In genomic region chr2:235543126-235543750, GRCh38 we compare ENCODE assay signal across 11 cellular contexts. TPM values are rescaled to one million over a fixed set of nuclear protein-coding genes. Genes with fewer than 3 reads are reported as not detected.
DNase-seq lines count a peak whose midpoint lies in the region; FAIRE-seq and TF ChIP-seq lines count a peak whose summit lies in the region.
"Had no signal": no experiment of that assay in that cellular context is flagged by ENCODE, and none has a peak within 500 bp of the region (broad histone marks: within the 10 kb centered on the region; RNA-seq: fewer than 3 reads in every experiment).

No MANE protein-coding gene starts in this region.

- CTCF ChIA-PET in Calu3 (lab: Charles Lee), result interaction anchor here (0.7 to 1.3 kb wide), 2 partner anchors 9 to 32 kb away, joined by 3 to 6 read pairs; no protein-coding TSS in a partner anchor

- no TSS peak for BruUV-seq in Calu3 (replicated peaks; lab: Mats Ljungman, UMichigan)

- peaks cover 10% of the 10 kb centered on the region for H3K36me3 Mint-ChIP-seq in Calu3 (ENCODE audit: insufficient read depth, unreplicated experiment)

- intact Hi-C loops in Calu3 (cut with micrococcal nuclease; ENCODE audit: unreplicated experiment), result no loop called here
- intact Hi-C loops in colonic mucosa (cut with DNase I), result no loop called here

- H3K4me1 ChIP-seq in colonic mucosa, result peaks cover 18% of the 10 kb centered on the region

- H3K36me3 ChIP-seq in colonic mucosa, result no peaks in the 10 kb centered on the region
- H3K36me3 ChIP-seq: adrenal gland, right atrium auricular region had no signal

- H3K27me3 ChIP-seq in colonic mucosa, result no peaks in the 10 kb centered on the region
- H3K27me3 ChIP-seq: adrenal gland, right atrium auricular region had no signal

- peak overlapping the region in 1 of 2 donors; percentile 80 for H3K9ac ChIP-seq in colonic mucosa (ENCODE audit: low read depth in 2 of 2, low read length in 2 of 2)

- H3K9me3 Mint-ChIP-seq in Calu3 (ENCODE audit: low read depth, unreplicated experiment), result no peaks in the 10 kb centered on the region

- peak overlapping the region; percentile 59 for H3K4me3 Mint-ChIP-seq in Calu3 (ENCODE audit: low read depth, unreplicated experiment)

- no peaks in the 10 kb centered on the region for H3K27me3 Mint-ChIP-seq in Calu3 (ENCODE audit: unreplicated experiment)

- FAIRE-seq in HTR-8/SVneo (lab: Jason Lieb, UNC), result peak; percentile 36

- peak overlapping the region; percentile 83 for H3K27ac ChIP-seq in colonic mucosa
- H3K27ac ChIP-seq: adrenal gland, right atrium auricular region had no signal

- peaks cover 49% of the 10 kb centered on the region for H3K4me1 Mint-ChIP-seq in Calu3 (ENCODE audit: low read depth, unreplicated experiment)

- TF ChIP-seq CTCF in Calu3 (IDR thresholded peaks at IDR 0.05; ENCODE audit: unreplicated experiment), result no peak
- TF ChIP-seq CTCF in colonic mucosa (IDR thresholded peaks at IDR 0.05), result no peak

- H3K9me3 ChIP-seq in colonic mucosa, result no peaks in the 10 kb centered on the region
- H3K9me3 ChIP-seq: adrenal gland, right atrium auricular region had no signal

- DNase-seq in Calu3 (peak; percentile 42), HTR-8/SVneo (ENCODE audit: insufficient read length, low spot score) (peak; percentile 26), colonic mucosa (peak; percentile 59), occipital lobe (lab: John Stamatoyannopoulos, UW) (peak; percentile 64), NCI-H2081 (lab: John Stamatoyannopoulos, UW) (no peak), NCI-H2196 treated with DMSO at 0.1 percent for 48 hours (lab: John Stamatoyannopoulos, UW; ENCODE audit: unreplicated experiment) (no peak), NCI-H1436 treated with DMSO at 0.1 percent for 48 hours (lab: John Stamatoyannopoulos, UW) (no peak)
- DNase-seq in activated naive CD4-positive, alpha-beta T cell treated with Interleukin-2 at 50 U/mL for 16 hours, result no peak
- DNase-seq: adrenal gland, Kasumi-1 had no signal

- no peak overlapping the region for H3K4me3 ChIP-seq in colonic mucosa
- H3K4me3 ChIP-seq: adrenal gland, right atrium auricular region had no signal

- H3K27ac Mint-ChIP-seq in Calu3 (ENCODE audit: unreplicated experiment), result peak overlapping the region; percentile 48

RNA-seq across cellular contexts. Expression of gene AGAP1, which starts 49.4 kb away (rescaled TPM):
- total RNA-seq in Calu3 (2022) (56.4 and 63.8 TPM in 2 replicates), colonic mucosa (10 to 100 TPM; 62.1 to 62.9 TPM), occipital lobe (27.5 TPM)

Comparison
In these comparisons a context has a peak if more than half of its experiments do, and no peak if none do; other contexts are left out.
1. DNase-seq: peak in Calu3 (single experiment), HTR-8/SVneo (single experiment), colonic mucosa (single experiment) and occipital lobe (single experiment); none in NCI-H2081 (0 of 2), NCI-H2196 treated with DMSO at 0.1 percent for 48 hours (single experiment), activated naive CD4-positive, alpha-beta T cell treated with Interleukin-2 at 50 U/mL for 16 hours (single experiment) and NCI-H1436 treated with DMSO at 0.1 percent for 48 hours (single experiment).